8 cellular contexts compared by ENCODE assay signal in the genomic region with DNA sequence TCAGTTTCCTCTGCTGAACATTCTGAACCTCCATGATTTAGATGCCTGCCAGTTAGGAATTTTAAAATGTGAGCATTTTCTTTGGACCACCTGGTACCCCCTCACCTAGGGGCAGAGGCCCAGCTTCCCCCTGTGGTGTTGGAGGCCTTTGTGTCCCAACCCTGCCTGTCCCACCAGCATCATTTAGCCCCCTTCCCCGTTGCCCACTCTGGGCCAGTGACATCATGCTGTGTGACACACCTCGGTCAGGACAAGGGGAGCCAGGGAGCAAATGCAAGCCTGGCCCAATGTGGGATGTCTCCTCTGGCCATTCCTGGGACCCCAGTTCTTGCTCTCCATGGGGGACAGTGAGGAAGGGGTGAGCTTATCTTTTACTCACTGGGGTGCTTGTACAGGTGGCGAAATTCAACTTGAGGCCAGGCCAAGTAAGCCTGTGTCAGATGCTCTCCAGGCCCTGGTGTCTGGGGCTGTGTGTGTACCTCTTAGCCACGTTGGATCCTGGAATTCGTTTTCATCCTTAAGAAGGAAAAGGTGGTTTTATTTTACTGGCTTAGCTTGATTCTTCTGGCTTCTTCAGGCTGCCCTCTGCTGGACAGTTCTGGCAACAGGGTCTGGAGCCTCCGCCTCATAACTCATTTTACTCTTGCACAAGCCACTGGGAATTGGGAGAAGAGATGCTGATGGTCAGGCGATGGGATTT. TPM values are rescaled to one million over a fixed set of nuclear protein-coding genes. Genes with fewer than 3 reads are reported as not detected.
DNase-seq lines count a peak whose midpoint lies in the region; ATAC-seq and TF ChIP-seq lines count a peak whose summit lies in the region.

No MANE protein-coding gene starts in this region.

- no peak overlapping the region for H3K4me3 Mint-ChIP-seq in naive thymus-derived CD4-positive, alpha-beta T cell

- TF ChIP-seq POLR2A in body of pancreas (IDR thresholded peaks at IDR 0.05): no peak

- H3K27me3 ChIP-seq in body of pancreas: no peaks in the 10 kb centered on the region
- H3K27me3 ChIP-seq in naive thymus-derived CD4-positive, alpha-beta T cell (ENCODE audit: control insufficient read depth in 2 of 2, insufficient read depth in 2 of 2, low read length in 2 of 2): no peaks in the 10 kb centered on the region

- H3K36me3 ChIP-seq in body of pancreas (replicated peaks in 1 of 2; ENCODE audit: insufficient read depth in 1 of 2, low read depth in 2 of 2): peaks cover 0 to 18% of the 10 kb centered on the region in 2 donors
- no peaks in the 10 kb centered on the region for H3K36me3 ChIP-seq in naive thymus-derived CD4-positive, alpha-beta T cell (ENCODE audit: control insufficient read depth in 2 of 3, insufficient read depth in 3 of 3, low read length in 3 of 3)

- peak; percentile 66 to 78 (median 75) for TF ChIP-seq CTCF in body of pancreas (IDR thresholded peaks at IDR 0.05)

- 40 to 43% methylated on average over 6 to 7 of the region's 7 CpGs for WGBS in body of pancreas, 2 donors

- no peaks in the 10 kb centered on the region for H3K4me1 Mint-ChIP-seq in naive thymus-derived CD4-positive, alpha-beta T cell

- H3K27ac ChIP-seq in body of pancreas: no peak overlapping the region
- no peak overlapping the region for H3K27ac ChIP-seq in naive thymus-derived CD4-positive, alpha-beta T cell (ENCODE audit: low read depth, low read length)

- peak; percentile 53 for DNase-seq in CD1c-positive myeloid dendritic cell (ENCODE audit: extremely low spot score)
- DNase-seq in GOT3 (lab: John Stamatoyannopoulos, UW): peak; percentile 11
- peak; percentile 74 for DNase-seq in NCI-H82 treated with DMSO at 0.1 percent for 48 hours (lab: John Stamatoyannopoulos, UW; ENCODE audit: unreplicated experiment)
- peak; percentile 74 to 82 (median 76) for DNase-seq in body of pancreas
- DNase-seq in iris pigment epithelial cell (ENCODE audit: low read depth): peak; percentile 77
- peak; percentile 35 for DNase-seq in stimulated activated CD4-positive, alpha-beta T cell treated with anti-CD3 and anti-CD28 coated beads, Interleukin-4, amount 100 ng/mL, for 1 hour
- DNase-seq in NCI-H2029 (lab: John Stamatoyannopoulos, UW): no peak
- no peak for DNase-seq in naive thymus-derived CD4-positive, alpha-beta T cell

- no peaks in the 10 kb centered on the region for H3K9me3 ChIP-seq in body of pancreas
- no peaks in the 10 kb centered on the region for H3K9me3 ChIP-seq in naive thymus-derived CD4-positive, alpha-beta T cell (ENCODE audit: control insufficient read depth in 2 of 3, low read length in 3 of 3)

- H3K27ac Mint-ChIP-seq in naive thymus-derived CD4-positive, alpha-beta T cell: no peak overlapping the region

- CTCF ChIA-PET in naive thymus-derived CD4-positive, alpha-beta T cell (lab: Charles Lee): interaction anchor here (1.5 kb wide), 1 partner anchor 14 kb away, joined by 5 read pairs; no protein-coding TSS in a partner anchor

- H3K9me3 Mint-ChIP-seq in naive thymus-derived CD4-positive, alpha-beta T cell: peaks cover 0 to 4% (median 0%) of the 10 kb centered on the region in 11 donors

- peaks cover 11% of the 10 kb centered on the region for H3K4me1 ChIP-seq in body of pancreas
- H3K4me1 ChIP-seq in naive thymus-derived CD4-positive, alpha-beta T cell (ENCODE audit: control insufficient read depth in 2 of 2, insufficient read depth in 2 of 2, low read length in 2 of 2): no peaks in the 10 kb centered on the region

- no peaks in the 10 kb centered on the region for H3K36me3 Mint-ChIP-seq in naive thymus-derived CD4-positive, alpha-beta T cell

- ATAC-seq in body of pancreas: peak; percentile 72
- no peak for ATAC-seq in naive thymus-derived CD4-positive, alpha-beta T cell

- intact Hi-C loops in body of pancreas (cut with DNase I): no loop called here
- intact Hi-C loops in naive thymus-derived CD4-positive, alpha-beta T cell (cut with micrococcal nuclease): loop anchor here in 1 of 2 donors (1.0 kb wide), 1 partner anchor 202 kb away; no protein-coding TSS in a partner anchor

- POLR2A ChIA-PET in naive thymus-derived CD4-positive, alpha-beta T cell (lab: Charles Lee): no interaction called here

- H3K27me3 Mint-ChIP-seq in naive thymus-derived CD4-positive, alpha-beta T cell: peaks cover 3 to 15% (median 7%) of the 10 kb centered on the region in 5 donors

- no peak overlapping the region for H3K4me3 ChIP-seq in body of pancreas
- no peak overlapping the region for H3K4me3 ChIP-seq in naive thymus-derived CD4-positive, alpha-beta T cell (ENCODE audit: low read length)

RNA-seq across cellular contexts. Expression of gene MYZAP, which starts 49.7 kb away (rescaled TPM):
- total RNA-seq in body of pancreas: 10 to 100 TPM; 10.9 to 16.3 TPM
- 1 to 10 TPM in 4 of 5 experiments, not detected in 1; 1.1 to 2.2 (median 1.7) TPM for total RNA-seq in naive thymus-derived CD4-positive, alpha-beta T cell
- 1 to 10 TPM; 4.2 to 9.7 TPM for polyA plus RNA-seq in naive thymus-derived CD4-positive, alpha-beta T cell

Comparison
In these comparisons a context has a peak if more than half of its experiments do, and no peak if none do; other contexts are left out.
1. DNase-seq: peak in CD1c-positive myeloid dendritic cell (single experiment), GOT3 (single experiment), NCI-H82 treated with DMSO at 0.1 percent for 48 hours (single experiment), body of pancreas (4 of 4), iris pigment epithelial cell (single experiment) and stimulated activated CD4-positive, alpha-beta T cell treated with anti-CD3 and anti-CD28 coated beads, Interleukin-4, amount 100 ng/mL, for 1 hour (single experiment); none in NCI-H2029 (single experiment) and naive thymus-derived CD4-positive, alpha-beta T cell (0 of 9).